ENCODE assay signal across 9 cellular contexts in the genomic region with DNA sequence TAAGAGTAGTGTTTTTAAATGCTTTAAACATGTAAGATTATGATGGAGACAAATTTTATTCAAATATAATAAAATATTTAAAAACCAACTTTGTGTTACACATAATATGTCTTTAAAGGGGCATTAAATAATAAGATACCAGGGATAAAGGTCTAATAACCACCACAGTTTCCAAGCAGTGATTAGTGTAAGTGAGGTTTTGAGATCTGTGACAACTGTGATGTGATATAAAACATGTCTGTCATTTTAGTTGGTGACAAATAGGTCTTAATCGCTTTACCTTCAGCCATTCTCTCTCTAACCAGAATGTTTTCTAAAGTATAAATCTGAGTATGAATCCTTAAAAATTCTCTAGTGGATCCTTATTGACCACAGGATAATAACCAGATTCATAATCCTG.
"Had no signal": no experiment of that assay in that cellular context is flagged by ENCODE, and none has a peak within 500 bp of the region (broad histone marks: within the 10 kb centered on the region; RNA-seq: fewer than 3 reads in every experiment).

No MANE protein-coding gene starts in this region.

- H3K27ac ChIP-seq: GM23248 had no signal

- H3K9me3 ChIP-seq: HAP-1 had no signal

- H3K9me3 Mint-ChIP-seq: GM23338, H9, HFFc6 had no signal

- ATAC-seq: GM23338, HCT116 had no signal

- H3K4me1 ChIP-seq: HAP-1 had no signal

- H3K27ac Mint-ChIP-seq: GM23338, HFFc6 had no signal

- H3K4me3 ChIP-seq: GM23248, GM23338, HAP-1 had no signal

- DNase-seq: GM23248, GOT3, H7, H9, HCEC 1CT, HFFc6 had no signal

- H3K4me1 Mint-ChIP-seq: GM23338, H9 had no signal

- H3K4me3 Mint-ChIP-seq: GM23338, H9, HFFc6 had no signal
